In genomic region chr3:12423918-12424634, GRCh38 we compare ENCODE assay signal across 13 cellular contexts.
DNase-seq lines count a peak whose midpoint lies in the region; ATAC-seq and TF ChIP-seq lines count a peak whose summit lies in the region.
"Had no signal": no experiment of that assay in that cellular context is flagged by ENCODE, and none has a peak within 500 bp of the region (broad histone marks: within the 10 kb centered on the region; RNA-seq: fewer than 3 reads in every experiment).

No MANE protein-coding gene starts in this region.

- peak; percentile 35 for DNase-seq in NOMO-1 treated with DMSO at 0.1 percent for 48 hours (lab: John Stamatoyannopoulos, UW; ENCODE audit: unreplicated experiment)
- DNase-seq in NOMO-1 treated with dmso at 0.1 percent for 144 hours (lab: John Stamatoyannopoulos, UW; ENCODE audit: unreplicated experiment), result no peak
- DNase-seq in Panc1 (ENCODE audit: low read depth, low spot score), result no peak
- DNase-seq in fibroblast of villous mesenchyme (ENCODE audit: low read depth), result peak; percentile 47
- DNase-seq in stimulated activated CD4-positive, alpha-beta T cell treated with anti-CD3 and anti-CD28 coated beads, Interleukin-4, amount 100 ng/mL, for 1 hour, result peak; percentile 16
- no peak for DNase-seq in COLO829 (ENCODE audit: low spot score)
- no peak for DNase-seq in NCI-H2107 treated with DMSO at 0.1 percent for 48 hours (lab: John Stamatoyannopoulos, UW; ENCODE audit: unreplicated experiment)
- DNase-seq: 8988T, amniotic stem cell, foreskin keratinocyte, naive B cell, NCI-H187 treated with DMSO at 0.1 percent for 48 hours had no signal

- H3K36me3 ChIP-seq in Panc1 (ENCODE audit: control insufficient read depth, insufficient read depth, low read length), result peaks cover 2% of the 10 kb centered on the region; the same call in 1 of the 2 replicates

- intact Hi-C loops in Panc1 (cut with micrococcal nuclease; ENCODE audit: unreplicated experiment), result no loop called here

- no peaks in the 10 kb centered on the region for H3K27me3 ChIP-seq in Panc1 (ENCODE audit: control insufficient read depth, insufficient read depth, low read length)

- CTCF ChIA-PET in Panc1 (lab: Charles Lee), result no interaction called here

- peak overlapping the region; percentile 85 for H3K27ac ChIP-seq in Panc1 (ENCODE audit: low read length)
- H3K27ac ChIP-seq: foreskin keratinocyte had no signal

- no peaks in the 10 kb centered on the region for H3K9me3 ChIP-seq in Panc1 (ENCODE audit: control insufficient read depth, insufficient read depth, low read depth, low read length)

- ATAC-seq in Panc1, result peak; percentile 36
- ATAC-seq in HG02678 (IDR thresholded peaks at IDR 0.05; ENCODE audit: unreplicated experiment), result no peak
- ATAC-seq: foreskin keratinocyte had no signal

- peaks cover 42% of the 10 kb centered on the region for H3K4me1 ChIP-seq in Panc1 (ENCODE audit: control insufficient read depth, insufficient read depth, low read length)
- H3K4me1 ChIP-seq: foreskin keratinocyte had no signal

- in situ Hi-C loops in Panc1 (cut with HindIII; ENCODE audit: low pct_unique_long_range_greater_than_20kb, low sequenced_read_pairs), result no loop called here

- BruUV-seq in Panc1 (replicated peaks; lab: Mats Ljungman, UMichigan), result no TSS peak

- H3K4me3 ChIP-seq in Panc1 (ENCODE audit: low read depth in 2 of 2, low read length in 2 of 2), result no peak overlapping the region
- no peak overlapping the region for H3K4me3 ChIP-seq in fibroblast of villous mesenchyme (ENCODE audit: low read depth, low read length)

- TF ChIP-seq CTCF in Panc1 (IDR thresholded peaks at IDR 0.05) (no peak), fibroblast of villous mesenchyme (IDR thresholded peaks at IDR 0.05; ENCODE audit: insufficient read depth, low read depth, low read length) (no peak)

- POLR2A ChIA-PET in Panc1 (lab: Charles Lee), result no interaction called here

Comparison
In these comparisons a context has a peak if more than half of its experiments do, and no peak if none do; other contexts are left out.
1. DNase-seq: peak in NOMO-1 treated with DMSO at 0.1 percent for 48 hours (single experiment), fibroblast of villous mesenchyme (single experiment) and stimulated activated CD4-positive, alpha-beta T cell treated with anti-CD3 and anti-CD28 coated beads, Interleukin-4, amount 100 ng/mL, for 1 hour (single experiment); none in NOMO-1 treated with dmso at 0.1 percent for 144 hours (single experiment), Panc1 (single experiment), COLO829 (single experiment) and NCI-H2107 treated with DMSO at 0.1 percent for 48 hours (single experiment).